In the genomic region with DNA sequence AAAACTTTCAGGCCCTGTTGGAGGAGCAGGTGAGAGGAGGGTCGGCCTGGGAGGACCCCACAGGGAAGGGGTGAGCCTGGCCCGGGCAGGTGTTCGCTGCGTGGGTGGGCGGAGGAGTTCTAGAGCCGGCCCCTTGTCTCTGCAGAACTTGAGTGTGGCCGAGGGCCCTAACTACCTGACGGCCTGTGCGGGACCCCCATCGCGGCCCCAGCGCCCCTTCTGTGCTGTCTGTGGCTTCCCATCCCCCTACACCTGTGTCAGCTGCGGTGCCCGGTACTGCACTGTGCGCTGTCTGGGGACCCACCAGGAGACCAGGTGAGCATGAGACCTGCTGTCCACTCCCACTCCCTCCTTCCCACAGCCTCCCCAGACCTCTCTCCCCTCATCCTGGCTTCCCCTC, we compare ENCODE assay signal across 1 cellular context.
TF ChIP-seq lines count a peak whose summit lies in the region.

No MANE protein-coding gene starts in this region.

TF ChIP-seq in K562, 482 proteins besides CTCF, POLR2A, EP300 and RAD21:
- TF ChIP-seq RBFOX2 (IDR thresholded peaks at IDR 0.05; ENCODE audit: low read depth, low read length): 0 out of 2 replicates have a peak, but pooled peaks have one; percentile 16
- TF ChIP-seq ZNF79 (CRISPR knock-in tag; IDR thresholded peaks at IDR 0.05; ENCODE audit: low read depth): no peak
- TF ChIP-seq POLR2G (IDR thresholded peaks at IDR 0.05; ENCODE audit: low read depth, low read length): 0 out of 2 replicates have a peak, but pooled peaks have one; percentile 28
